Comparison of ENCODE assay signal across 1 cellular context in genomic region chr19:51546650-51547396, GRCh38.
TF ChIP-seq lines count a peak whose summit lies in the region.

No MANE protein-coding gene starts in this region.

TF ChIP-seq in GM12878, 131 proteins besides CTCF, POLR2A, EP300 and RAD21:
- TF ChIP-seq CHD1 (IDR thresholded peaks at IDR 0.05; ENCODE audit: low read depth, low read length), result no peak
- no peak for TF ChIP-seq CBFB (IDR thresholded peaks at IDR 0.05; ENCODE audit: low read depth)
- TF ChIP-seq TCF7 (IDR thresholded peaks at IDR 0.05; ENCODE audit: borderline replicate concordance), result no peak
- TF ChIP-seq ETV6 (conservative IDR thresholded peaks at IDR 0.05 in 1 of 2, IDR thresholded peaks at IDR 0.05 in 1 of 2; ENCODE audit: borderline replicate concordance in 1 of 2, low read depth in 1 of 2), result no peak
